16 cellular contexts compared by ENCODE assay signal in genomic region chr1:177914603-177915002, GRCh38. TPM values are rescaled to one million over a fixed set of nuclear protein-coding genes. Genes with fewer than 3 reads are reported as not detected.
DNase-seq lines count a peak whose midpoint lies in the region; ATAC-seq, FAIRE-seq and TF ChIP-seq lines count a peak whose summit lies in the region.
"Had no signal": no experiment of that assay in that cellular context is flagged by ENCODE, and none has a peak within 500 bp of the region (broad histone marks: within the 10 kb centered on the region; RNA-seq: fewer than 3 reads in every experiment).

No MANE protein-coding gene starts in this region.

- intact Hi-C loops in activated CD4-positive, alpha-beta memory T cell treated with anti-CD3 and anti-CD28 coated beads for 36 hours (cut with micrococcal nuclease): no loop called here

- no peaks in the 10 kb centered on the region for H3K36me3 Mint-ChIP-seq in activated CD4-positive, alpha-beta memory T cell treated with anti-CD3 and anti-CD28 coated beads for 36 hours
- no peaks in the 10 kb centered on the region for H3K36me3 Mint-ChIP-seq in activated T-helper 17 cell treated with anti-CD3 and anti-CD28 coated beads, Interleukin-2, amount 50 U/mL, for 72 hours (ENCODE audit: low read depth)

- TF ChIP-seq POLR2A in tibial nerve (IDR thresholded peaks at IDR 0.05): no peak

- H3K27me3 ChIP-seq in bronchial epithelial cell (ENCODE audit: control insufficient read depth, insufficient read depth, low read length) (no peaks in the 10 kb centered on the region), tibial nerve (no peaks in the 10 kb centered on the region)
- H3K27me3 ChIP-seq: SJSA1 had no signal

- TF ChIP-seq CTCF in bronchial epithelial cell (IDR thresholded peaks at IDR 0.05; ENCODE audit: insufficient read depth, low read length, severe bottlenecking) (no peak), tibial nerve (IDR thresholded peaks at IDR 0.05) (no peak)

- CTCF ChIA-PET in activated CD4-positive, alpha-beta memory T cell treated with anti-CD3 and anti-CD28 coated beads for 36 hours (lab: Charles Lee): no interaction called here

- H3K4me3 ChIP-seq in bronchial epithelial cell (ENCODE audit: low read depth, low read length): no peak overlapping the region
- H3K4me3 ChIP-seq in tibial nerve: no peak overlapping the region
- H3K4me3 ChIP-seq: SJSA1 had no signal

- POLR2A ChIA-PET in activated CD4-positive, alpha-beta memory T cell treated with anti-CD3 and anti-CD28 coated beads for 36 hours (lab: Charles Lee): no interaction called here

- H3K27ac ChIP-seq in tibial nerve: no peak overlapping the region
- H3K27ac ChIP-seq: SJSA1 had no signal

- no peak overlapping the region for H3K4me3 Mint-ChIP-seq in activated CD4-positive, alpha-beta memory T cell treated with anti-CD3 and anti-CD28 coated beads for 36 hours
- no peak overlapping the region for H3K4me3 Mint-ChIP-seq in activated T-helper 17 cell treated with anti-CD3 and anti-CD28 coated beads, Interleukin-2, amount 50 U/mL, for 72 hours

- H3K36me3 ChIP-seq in bronchial epithelial cell (ENCODE audit: control insufficient read depth, insufficient read depth, low read length) (no peaks in the 10 kb centered on the region), tibial nerve (no peaks in the 10 kb centered on the region)
- H3K36me3 ChIP-seq: SJSA1 had no signal

- no peak for ATAC-seq in activated T-helper 17 cell treated with anti-CD3 and anti-CD28 coated beads, Interleukin-2, amount 50 U/mL, for 72 hours (replicated peaks)

- H3K4me1 ChIP-seq in tibial nerve: peaks cover 0 to 4% (median 0%) of the 10 kb centered on the region in 4 donors

- H3K4me1 Mint-ChIP-seq in activated CD4-positive, alpha-beta memory T cell treated with anti-CD3 and anti-CD28 coated beads for 36 hours (ENCODE audit: low read depth): no peaks in the 10 kb centered on the region
- no peaks in the 10 kb centered on the region for H3K4me1 Mint-ChIP-seq in activated T-helper 17 cell treated with anti-CD3 and anti-CD28 coated beads, Interleukin-2, amount 50 U/mL, for 72 hours

- H3K27me3 Mint-ChIP-seq in activated CD4-positive, alpha-beta memory T cell treated with anti-CD3 and anti-CD28 coated beads for 36 hours: no peaks in the 10 kb centered on the region
- H3K27me3 Mint-ChIP-seq in activated T-helper 17 cell treated with anti-CD3 and anti-CD28 coated beads, Interleukin-2, amount 50 U/mL, for 72 hours: no peaks in the 10 kb centered on the region

- no peak for TF ChIP-seq EP300 in tibial nerve (IDR thresholded peaks at IDR 0.05)

- 93% methylated on average over 7 of the region's 7 CpGs for WGBS in tibial nerve, 2 donors

- H3K27ac Mint-ChIP-seq in activated CD4-positive, alpha-beta memory T cell treated with anti-CD3 and anti-CD28 coated beads for 36 hours: no peak overlapping the region
- H3K27ac Mint-ChIP-seq in activated T-helper 17 cell treated with anti-CD3 and anti-CD28 coated beads, Interleukin-2, amount 50 U/mL, for 72 hours: no peak overlapping the region

- FAIRE-seq in bronchial epithelial cell (lab: Jason Lieb, UNC): no peak
- FAIRE-seq: GM19239 had no signal

- H3K9me3 ChIP-seq in tibial nerve: no peaks in the 10 kb centered on the region
- H3K9me3 ChIP-seq: SJSA1 had no signal

- no peaks in the 10 kb centered on the region for H3K9me3 Mint-ChIP-seq in activated CD4-positive, alpha-beta memory T cell treated with anti-CD3 and anti-CD28 coated beads for 36 hours
- H3K9me3 Mint-ChIP-seq in activated T-helper 17 cell treated with anti-CD3 and anti-CD28 coated beads, Interleukin-2, amount 50 U/mL, for 72 hours: peaks cover 3% of the 10 kb centered on the region

- DNase-seq in ELR (ENCODE audit: low read depth): peak; percentile 47
- peak; percentile 31 for DNase-seq in M059J (ENCODE audit: low read depth)
- peak; percentile 76 for DNase-seq in bronchial epithelial cell (ENCODE audit: low read depth)
- peak; percentile 21 for DNase-seq in kidney tubule cell (ENCODE audit: low spot score)
- no peak for DNase-seq in tibial nerve (ENCODE audit: low spot score in 2 of 2)
- no peak for DNase-seq in activated CD4-positive, alpha-beta memory T cell treated with anti-CD3 and anti-CD28 coated beads for 36 hours
- DNase-seq: C1 segment of cervical spinal cord, HCEC 1CT, KG1, NCI-H1436 treated with DMSO at 0.1 percent for 48 hours, NCI-H2029 treated with DMSO at 0.1 percent for 48 hours, NCI-H748 treated with DMSO at 0.1 percent for 48 hours, OCI-M1 had no signal

RNA-seq across cellular contexts. Expression of gene SEC16B, which starts 55.3 kb away (rescaled TPM):
- 0.79 and 1.2 TPM in 2 replicates for total RNA-seq in M059J (2014; rRNA removed; shearing (Covaris generic))
- total RNA-seq in bronchial epithelial cell (0.26 TPM in 2 replicates), tibial nerve (10 to 100 TPM; 10.5 to 21.6 (median 15.4) TPM)
- total RNA-seq in activated CD4-positive, alpha-beta memory T cell treated with anti-CD3 and anti-CD28 coated beads for 36 hours: not detected
- total RNA-seq in activated T-helper 17 cell treated with anti-CD3 and anti-CD28 coated beads, Interleukin-2, amount 50 U/mL, for 72 hours: not detected

Comparison
In these comparisons a context has a peak if more than half of its experiments do, and no peak if none do; other contexts are left out.
1. DNase-seq: peak in ELR (single experiment), M059J (single experiment), bronchial epithelial cell (single experiment) and kidney tubule cell (single experiment); none in tibial nerve (0 of 2) and activated CD4-positive, alpha-beta memory T cell treated with anti-CD3 and anti-CD28 coated beads for 36 hours (single experiment).